Comparison of ENCODE assay signal across 17 cellular contexts in the genomic region with DNA sequence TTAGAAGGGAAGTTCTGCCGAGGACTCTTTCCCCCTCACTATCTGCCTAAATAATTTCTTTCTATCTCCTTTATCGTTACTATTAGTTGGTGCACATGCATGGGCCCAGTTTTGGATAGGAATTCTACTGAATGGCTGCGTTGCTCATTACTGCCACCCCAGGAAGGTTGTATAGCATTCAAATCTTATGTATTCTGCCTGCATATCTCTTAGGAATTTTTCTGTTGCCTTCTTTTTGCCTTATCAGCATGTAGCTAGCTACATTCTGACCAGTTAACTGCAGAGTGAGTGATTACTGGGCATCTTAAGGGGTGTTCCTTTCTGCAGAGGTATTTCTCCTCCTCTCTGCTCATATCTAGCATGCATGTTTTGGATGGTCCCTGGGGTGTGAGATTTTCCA.
"Had no signal": no experiment of that assay in that cellular context is flagged by ENCODE, and none has a peak within 500 bp of the region (broad histone marks: within the 10 kb centered on the region; RNA-seq: fewer than 3 reads in every experiment).

No MANE protein-coding gene starts in this region.

- H3K36me3 ChIP-seq: left ventricle myocardium inferior, prostate gland, sigmoid colon, transverse colon had no signal

- H3K4me1 ChIP-seq: left ventricle myocardium inferior, prostate gland, sigmoid colon, transverse colon had no signal

- H3K27ac ChIP-seq: coronary artery, left ventricle myocardium inferior, prostate gland, sigmoid colon, transverse colon had no signal

- FAIRE-seq: frontal cortex had no signal

- H3K4me3 ChIP-seq: coronary artery, left ventricle myocardium inferior, prostate gland, sigmoid colon, transverse colon had no signal

- H3K27me3 ChIP-seq: sigmoid colon, transverse colon had no signal

- H3K9me3 ChIP-seq: left ventricle myocardium inferior, prostate gland, transverse colon had no signal

- ATAC-seq: natural killer cell treated with Interleukin-12 subunit alpha and Interleukin-12 subunit beta and Interleukin-15 and Interleukin-18, amount 100 ng/mL, for 72 hours; stimulated activated naive B cell treated with anti-CD40 and anti-IgM and Interleukin-4, amounts not matched to agents 10 μg/mL and 1 μg/mL and 100 μg/mL, for 72 hours had no signal

- DNase-seq: activated CD4-positive, alpha-beta T cell treated with anti-CD3 and anti-CD28 coated beads for 4 hours; activated CD8-positive, alpha-beta memory T cell treated with anti-CD3 and anti-CD28 coated beads for 24 hours; activated naive CD4-positive, alpha-beta T cell treated with anti-CD3 and anti-CD28 coated beads for 36 hours; caudate nucleus; effector CD4-positive, alpha-beta T cell; islet precursor cell; left ventricle myocardium inferior; mesenchymal stem cell; occipital lobe; sigmoid colon; stimulated activated CD4-positive, alpha-beta T cell treated with anti-CD3 and anti-CD28 coated beads, Interleukin-2, amount 100 ng/mL, for 24 hours; stimulated activated naive B cell treated with anti-CD40 and anti-IgM and Interleukin-4, amounts not matched to agents 10 μg/mL and 1 μg/mL and 100 μg/mL, for 72 hours; transverse colon had no signal
